ENCODE assay signal across 33 cellular contexts in the genomic region with DNA sequence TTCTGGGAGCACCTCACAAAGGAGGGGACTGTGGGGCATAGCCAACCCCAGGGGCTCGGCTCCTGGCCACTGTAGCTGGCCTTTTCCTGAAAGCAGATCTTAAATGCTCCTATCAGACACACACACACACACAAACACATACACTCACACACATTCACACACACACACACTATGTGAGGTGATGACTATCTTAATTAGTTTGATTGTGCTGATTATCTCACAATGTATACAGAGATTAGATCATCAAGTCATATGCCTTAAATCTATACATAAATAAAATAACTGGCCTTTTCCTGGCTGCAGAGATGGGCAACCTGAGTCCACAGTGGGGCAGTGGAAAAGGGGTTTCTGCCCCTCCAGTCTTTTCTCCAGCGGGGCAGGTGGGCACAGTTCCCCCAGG. TPM values are rescaled to one million over a fixed set of nuclear protein-coding genes. Genes with fewer than 3 reads are reported as not detected.
"Had no signal": no experiment of that assay in that cellular context is flagged by ENCODE, and none has a peak within 500 bp of the region (broad histone marks: within the 10 kb centered on the region; RNA-seq: fewer than 3 reads in every experiment).

No MANE protein-coding gene starts in this region.

- H3K36me3 ChIP-seq: breast epithelium, Peyer's patch, WERI-Rb-1 had no signal

- H3K9me3 ChIP-seq: breast epithelium, Peyer's patch had no signal

- H3K9me3 Mint-ChIP-seq: activated CD4-positive, alpha-beta T cell treated with anti-CD3 and anti-CD28 coated beads, Interleukin-2, amount 10 ng/mL, durations not matched to agents 24 days and 14 days; activated CD8-positive, alpha-beta T cell treated with anti-CD3 and anti-CD28 coated beads for 36 hours; activated naive CD8-positive, alpha-beta T cell treated with anti-CD3 and anti-CD28 coated beads for 36 hours; activated T-cell treated with anti-CD3 and anti-CD28 coated beads, Interleukin-2, amount 50 U/mL, for 72 hours; activated T-helper 17 cell treated with anti-CD3 and anti-CD28 coated beads, Interleukin-2, amount 50 U/mL, for 72 hours had no signal

- H3K4me3 Mint-ChIP-seq: activated CD4-positive, alpha-beta T cell treated with anti-CD3 and anti-CD28 coated beads, Interleukin-2, amount 10 ng/mL, durations not matched to agents 24 days and 14 days; activated CD8-positive, alpha-beta T cell treated with anti-CD3 and anti-CD28 coated beads for 36 hours; activated naive CD8-positive, alpha-beta T cell treated with anti-CD3 and anti-CD28 coated beads for 36 hours; activated T-cell treated with anti-CD3 and anti-CD28 coated beads, Interleukin-2, amount 50 U/mL, for 72 hours; activated T-helper 17 cell treated with anti-CD3 and anti-CD28 coated beads, Interleukin-2, amount 50 U/mL, for 72 hours had no signal

- H3K4me1 ChIP-seq: breast epithelium, Peyer's patch had no signal

- H3K4me3 ChIP-seq: breast epithelium, Peyer's patch had no signal

- DNase-seq: activated CD4-positive, alpha-beta T cell treated with anti-CD3 and anti-CD28 coated beads, Interleukin-2, amount 10 ng/mL, durations not matched to agents 24 days and 14 days; activated CD4-positive, alpha-beta T cell treated with anti-CD3 and anti-CD28 coated beads, Interleukin-2, amount 50 U/mL, for 4 hours; activated CD4-positive, CD25-positive, alpha-beta regulatory T cell; activated CD8-positive, alpha-beta T cell treated with anti-CD3 and anti-CD28 coated beads for 36 hours; activated effector memory CD4-positive, alpha-beta T cell treated with anti-CD3 and anti-CD28 coated beads, Interleukin-2, amount 50 U/mL, for 16 hours; activated naive CD4-positive, alpha-beta T cell; activated naive CD4-positive, alpha-beta T cell treated with anti-CD3 and anti-CD28 coated beads, Interleukin-2, amount 50 U/mL, for 16 hours; activated naive CD8-positive, alpha-beta T cell treated with anti-CD3 and anti-CD28 coated beads for 36 hours; activated T-cell treated with anti-CD3 and anti-CD28 coated beads, Interleukin-2, amount 50 U/mL, for 1 hour; activated T-cell treated with anti-CD3 and anti-CD28 coated beads, Interleukin-2, amount 50 U/mL, for 72 hours; amniotic stem cell; aorta; NCI-H1105; NCI-H1436; NCI-H1694; NCI-H1930; NCI-H2081 treated with DMSO at 0.1 percent for 48 hours; NCI-H345; NCI-H524 treated with DMSO at 0.1 percent for 48 hours; NCI-H748 treated with DMSO at 0.1 percent for 48 hours; NK-92 treated with Interleukin-12 subunit alpha and Interleukin-12 subunit beta, amount 100 ng/mL, for 24 hours; PC-3; Peyer's patch; RPMI8226; SIG-M5; T1000; WERI-Rb-1 had no signal

- H3K27me3 ChIP-seq: breast epithelium, Peyer's patch had no signal

- H3K36me3 Mint-ChIP-seq: activated naive CD8-positive, alpha-beta T cell treated with anti-CD3 and anti-CD28 coated beads for 36 hours had no signal

- H3K27ac ChIP-seq: Peyer's patch, WERI-Rb-1 had no signal

- H3K27ac Mint-ChIP-seq: activated CD4-positive, alpha-beta T cell treated with anti-CD3 and anti-CD28 coated beads, Interleukin-2, amount 10 ng/mL, durations not matched to agents 24 days and 14 days; activated CD8-positive, alpha-beta T cell treated with anti-CD3 and anti-CD28 coated beads for 36 hours; activated naive CD8-positive, alpha-beta T cell treated with anti-CD3 and anti-CD28 coated beads for 36 hours; activated T-cell treated with anti-CD3 and anti-CD28 coated beads, Interleukin-2, amount 50 U/mL, for 72 hours had no signal

- ATAC-seq: activated CD8-positive, alpha-beta T cell treated with anti-CD3 and anti-CD28 coated beads for 36 hours; activated T-cell treated with anti-CD3 and anti-CD28 coated beads, Interleukin-2, amount 50 U/mL, for 72 hours; activated T-helper 17 cell treated with anti-CD3 and anti-CD28 coated beads, Interleukin-2, amount 50 U/mL, for 72 hours; PC-3; Right ventricle myocardium inferior had no signal

- H3K4me1 Mint-ChIP-seq: activated CD4-positive, alpha-beta T cell treated with anti-CD3 and anti-CD28 coated beads, Interleukin-2, amount 10 ng/mL, durations not matched to agents 24 days and 14 days; activated T-helper 17 cell treated with anti-CD3 and anti-CD28 coated beads, Interleukin-2, amount 50 U/mL, for 72 hours had no signal

RNA-seq across cellular contexts. Expression of gene LGR6, which starts 27.1 kb away (rescaled TPM):
- total RNA-seq: activated CD4-positive, alpha-beta T cell treated with anti-CD3 and anti-CD28 coated beads, Interleukin-2, amount 10 ng/mL, durations not matched to agents 24 days and 14 days; M059J; SK-MEL-5; T-helper 1 cell treated with Interleukin-12 subunit alpha and Interleukin-12 subunit beta and Interleukin-4 antibody, amounts not matched to agents 30 ng/mL and 1 ng/mL, for 36 hours had no signal
